In genomic region chr1:174413632-174414031, GRCh38 we compare ENCODE assay signal across 10 cellular contexts. TPM values are rescaled to one million over a fixed set of nuclear protein-coding genes. Genes with fewer than 3 reads are reported as not detected.
DNase-seq lines count a peak whose midpoint lies in the region; ATAC-seq and TF ChIP-seq lines count a peak whose summit lies in the region.
"Had no signal": no experiment of that assay in that cellular context is flagged by ENCODE, and none has a peak within 500 bp of the region (broad histone marks: within the 10 kb centered on the region; RNA-seq: fewer than 3 reads in every experiment).

No MANE protein-coding gene starts in this region.

- H3K36me3 Mint-ChIP-seq in natural killer cell: no peaks in the 10 kb centered on the region
- H3K36me3 Mint-ChIP-seq in natural killer cell treated with Interleukin-12 subunit alpha and Interleukin-12 subunit beta and Interleukin-15 and Interleukin-18, amount 100 ng/mL, for 72 hours: peaks cover 8% of the 10 kb centered on the region

- H3K4me1 ChIP-seq in NT2/D1 (ENCODE audit: insufficient read depth, insufficient read length) (no peaks in the 10 kb centered on the region), testis (no peaks in the 10 kb centered on the region)

- H3K4me3 Mint-ChIP-seq in natural killer cell: no peak overlapping the region
- H3K4me3 Mint-ChIP-seq in natural killer cell treated with Interleukin-12 subunit alpha and Interleukin-12 subunit beta and Interleukin-15 and Interleukin-18, amount 100 ng/mL, for 72 hours: no peak overlapping the region

- no peak overlapping the region for H3K4me3 ChIP-seq in NT2/D1 (ENCODE audit: insufficient read length, low read depth)
- H3K4me3 ChIP-seq in epithelial cell of proximal tubule (ENCODE audit: low read depth, low read length): no peak overlapping the region
- H3K4me3 ChIP-seq in testis: no peak overlapping the region

- H3K27ac ChIP-seq in testis: no peak overlapping the region

- H3K27ac Mint-ChIP-seq in natural killer cell: peak overlapping the region; percentile 37 to 73
- peak overlapping the region in 1 of 2 donors; percentile 65 for H3K27ac Mint-ChIP-seq in natural killer cell treated with Interleukin-12 subunit alpha and Interleukin-12 subunit beta and Interleukin-15 and Interleukin-18, amount 100 ng/mL, for 72 hours
- H3K27ac Mint-ChIP-seq: naive thymus-derived CD8-positive, alpha-beta T cell had no signal

- H3K27me3 Mint-ChIP-seq in natural killer cell (ENCODE audit: low read depth in 2 of 2): no peaks in the 10 kb centered on the region
- no peaks in the 10 kb centered on the region for H3K27me3 Mint-ChIP-seq in natural killer cell treated with Interleukin-12 subunit alpha and Interleukin-12 subunit beta and Interleukin-15 and Interleukin-18, amount 100 ng/mL, for 72 hours
- H3K27me3 Mint-ChIP-seq: naive thymus-derived CD8-positive, alpha-beta T cell had no signal

- H3K36me3 ChIP-seq in NT2/D1 (ENCODE audit: insufficient read depth, insufficient read length, low read length) (no peaks in the 10 kb centered on the region), testis (ENCODE audit: low read depth, missing control alignments) (no peaks in the 10 kb centered on the region)

- H3K9ac ChIP-seq in NT2/D1 (ENCODE audit: insufficient read length, low read depth): no peak overlapping the region

- H3K4me1 Mint-ChIP-seq in natural killer cell: peaks cover 49 to 50% of the 10 kb centered on the region in 2 donors
- H3K4me1 Mint-ChIP-seq in natural killer cell treated with Interleukin-12 subunit alpha and Interleukin-12 subunit beta and Interleukin-15 and Interleukin-18, amount 100 ng/mL, for 72 hours (ENCODE audit: low read depth in 2 of 2): peaks cover 29 to 34% of the 10 kb centered on the region in 2 donors

- WGBS in testis, 2 donors: 74 to 76% methylated on average over 4 of the region's 4 CpGs

- H3K27me3 ChIP-seq in NT2/D1 (ENCODE audit: insufficient read depth, insufficient read length): no peaks in the 10 kb centered on the region
- no peaks in the 10 kb centered on the region for H3K27me3 ChIP-seq in testis

- no peaks in the 10 kb centered on the region for H3K9me3 ChIP-seq in NT2/D1 (ENCODE audit: insufficient read depth, low read length)
- H3K9me3 ChIP-seq in testis: no peaks in the 10 kb centered on the region

- TF ChIP-seq POLR2A in testis (IDR thresholded peaks at IDR 0.05): no peak

- TF ChIP-seq CTCF in natural killer cell (IDR thresholded peaks at IDR 0.05): no peak
- peak; percentile 45 for TF ChIP-seq CTCF in epithelial cell of proximal tubule (conservative IDR thresholded peaks at IDR 0.05; ENCODE audit: low read depth, low read length)
- TF ChIP-seq CTCF in testis (IDR thresholded peaks at IDR 0.05): peak in 2 of 3 experiments; percentile 14 to 19

- peaks cover 0 to 3% of the 10 kb centered on the region in 2 donors for H3K9me3 Mint-ChIP-seq in natural killer cell
- H3K9me3 Mint-ChIP-seq in natural killer cell treated with Interleukin-12 subunit alpha and Interleukin-12 subunit beta and Interleukin-15 and Interleukin-18, amount 100 ng/mL, for 72 hours: peaks cover 12% of the 10 kb centered on the region

- intact Hi-C loops in natural killer cell (cut with micrococcal nuclease): no loop called here
- intact Hi-C loops in testis (cut with DNase I; ENCODE audit: low total_unique reads): no loop called here

- DNase-seq in natural killer cell (no peak), NT2/D1 (ENCODE audit: low read depth, low spot score) (peak; percentile 27), epithelial cell of proximal tubule (ENCODE audit: low read depth) (no peak), testis (no peak), HPDE6-E6E7 (ENCODE audit: extremely low spot score) (no peak), glomerular visceral epithelial cell (ENCODE audit: extremely low spot score) (no peak)
- no peak for DNase-seq in natural killer cell treated with Interleukin-12 subunit alpha and Interleukin-12 subunit beta and Interleukin-15 and Interleukin-18, amount 100 ng/mL, for 72 hours (ENCODE audit: low spot score)
- DNase-seq: cerebellar nuclear complex; naive thymus-derived CD8-positive, alpha-beta T cell had no signal

- ATAC-seq in natural killer cell: no peak
- no peak for ATAC-seq in natural killer cell treated with Interleukin-12 subunit alpha and Interleukin-12 subunit beta and Interleukin-15 and Interleukin-18, amount 100 ng/mL, for 72 hours
- ATAC-seq in HG02973 (IDR thresholded peaks at IDR 0.05; ENCODE audit: unreplicated experiment): no peak
- ATAC-seq: naive thymus-derived CD8-positive, alpha-beta T cell had no signal

RNA-seq across cellular contexts. Expression of gene GPR52, which starts 34.1 kb away (rescaled TPM):
- 10 to 100 TPM in 2 of 3 donors, 1 to 10 TPM in 1; 9.6 to 17.6 (median 14.1) TPM for total RNA-seq in natural killer cell
- 10 to 100 TPM in 1 of 2 donors, 1 to 10 TPM in 1; 4.4 to 15.3 TPM for total RNA-seq in natural killer cell treated with Interleukin-12 subunit alpha and Interleukin-12 subunit beta and Interleukin-15 and Interleukin-18, amount 100 ng/mL, for 72 hours
- not detected in 2 replicates for total RNA-seq in epithelial cell of proximal tubule
- total RNA-seq in testis: 1 to 10 TPM; 4.8 to 7.5 TPM
- polyA plus RNA-seq in testis (ENCODE audit: insufficient read depth, low read depth, low replicate concordance): not detected
- polyA plus RNA-seq: naive thymus-derived CD8-positive, alpha-beta T cell had no signal
